In genomic region chr10:6224781-6225180, GRCh38 we compare ENCODE assay signal across 19 cellular contexts. TPM values are rescaled to one million over a fixed set of nuclear protein-coding genes. Genes with fewer than 3 reads are reported as not detected.
DNase-seq lines count a peak whose midpoint lies in the region; ATAC-seq and TF ChIP-seq lines count a peak whose summit lies in the region.
"Had no signal": no experiment of that assay in that cellular context is flagged by ENCODE, and none has a peak within 500 bp of the region (broad histone marks: within the 10 kb centered on the region; RNA-seq: fewer than 3 reads in every experiment).

No MANE protein-coding gene starts in this region.

- H3K4me3 Mint-ChIP-seq in stimulated activated naive CD8-positive, alpha-beta T cell treated with anti-CD3 and anti-CD28 coated beads, Interleukin-15, amount 100 ng/mL, for 72 hours = no peak overlapping the region
- H3K4me3 Mint-ChIP-seq in GM23338 = no peak overlapping the region
- H3K4me3 Mint-ChIP-seq: CD14-positive monocyte, H9 had no signal

- no peak overlapping the region for H2BK5ac ChIP-seq in trophoblast cell (ENCODE audit: low read depth, low read length, poor library complexity)

- no peak for TF ChIP-seq EP300 in SK-N-SH (IDR thresholded peaks at IDR 0.05; ENCODE audit: borderline replicate concordance in 1 of 2, low read depth in 1 of 2, low read length in 1 of 2)

- H3K4me3 ChIP-seq in SK-N-SH (ENCODE audit: low read depth in 2 of 2, low read length in 1 of 2) (no peak overlapping the region), trophoblast cell (ENCODE audit: low read depth, low read length) (no peak overlapping the region), GM23338 (no peak overlapping the region)

- H3K36me3 ChIP-seq in SK-N-SH (replicated peaks in 1 of 2; ENCODE audit: control insufficient read depth in 1 of 2, insufficient read depth in 2 of 2, low read length in 1 of 2) (peaks cover 69 to 80% of the 10 kb centered on the region in 2 experiments), trophoblast cell (ENCODE audit: control insufficient read depth in 1 of 2, insufficient read depth in 2 of 2, low read length in 2 of 2) (peaks cover 89 to 94% of the 10 kb centered on the region in 2 experiments), GM23338 (ENCODE audit: insufficient read depth) (peaks cover 14% of the 10 kb centered on the region; the same call in 1 of the 2 replicates)

- H3K4me1 ChIP-seq in SK-N-SH (ENCODE audit: control insufficient read depth in 1 of 2, insufficient read depth in 2 of 2, low read depth in 1 of 2, low read length in 1 of 2) = peaks cover 0 to 22% of the 10 kb centered on the region in 2 experiments; a peak in 3 of 4 replicates
- peaks cover 29 to 33% of the 10 kb centered on the region in 2 experiments for H3K4me1 ChIP-seq in trophoblast cell (ENCODE audit: control insufficient read depth in 1 of 2, insufficient read depth in 2 of 2, low read length in 2 of 2)
- no peaks in the 10 kb centered on the region for H3K4me1 ChIP-seq in GM23338 (ENCODE audit: insufficient read depth)

- no peak overlapping the region for H3K23ac ChIP-seq in trophoblast cell (ENCODE audit: low read length)

- peak overlapping the region; percentile 57 for H2BK12ac ChIP-seq in trophoblast cell (ENCODE audit: low read length)

- peaks cover 34% of the 10 kb centered on the region for H3K79me1 ChIP-seq in trophoblast cell (ENCODE audit: low read length)

- peak overlapping the region; percentile 3 for H4K8ac ChIP-seq in trophoblast cell (ENCODE audit: low read depth, low read length)

- no peak for TF ChIP-seq RAD21 in SK-N-SH (IDR thresholded peaks at IDR 0.05; ENCODE audit: low read length)

- H3K9me3 Mint-ChIP-seq in stimulated activated naive CD8-positive, alpha-beta T cell treated with anti-CD3 and anti-CD28 coated beads, Interleukin-15, amount 100 ng/mL, for 72 hours = no peaks in the 10 kb centered on the region
- H3K9me3 Mint-ChIP-seq in GM23338 = no peaks in the 10 kb centered on the region; the same call in 2 of the 3 replicates
- H3K9me3 Mint-ChIP-seq: H9 had no signal

- H3F3A ChIP-seq in SK-N-SH (replicated peaks; ENCODE audit: insufficient read depth) (peaks cover 42% of the 10 kb centered on the region), GM23338 (replicated peaks; ENCODE audit: low read depth) (no peaks in the 10 kb centered on the region)

- peaks cover 6% of the 10 kb centered on the region for H3K4me1 Mint-ChIP-seq in stimulated activated naive CD8-positive, alpha-beta T cell treated with anti-CD3 and anti-CD28 coated beads, Interleukin-15, amount 100 ng/mL, for 72 hours
- H3K4me1 Mint-ChIP-seq in GM23338 = no peaks in the 10 kb centered on the region
- H3K4me1 Mint-ChIP-seq: CD14-positive monocyte, H9 had no signal

- H3K36me3 Mint-ChIP-seq in GM23338 (ENCODE audit: low read depth) = peaks cover 77% of the 10 kb centered on the region

- H4K12ac ChIP-seq in trophoblast cell (ENCODE audit: low read depth, low read length) = no peak overlapping the region

- H3K9me2 ChIP-seq in SK-N-SH (no peaks in the 10 kb centered on the region), GM23338 (ENCODE audit: insufficient read depth) (no peaks in the 10 kb centered on the region)

- H3K9me3 ChIP-seq in SK-N-SH (no peaks in the 10 kb centered on the region), trophoblast cell (ENCODE audit: insufficient read depth, low read depth, low read length) (peaks cover 16% of the 10 kb centered on the region)

- H4K20me1 ChIP-seq in SK-N-SH (ENCODE audit: insufficient read depth) (no peaks in the 10 kb centered on the region; the same call in 1 of the 2 replicates), GM23338 (replicated peaks; ENCODE audit: insufficient read depth) (peaks cover 3% of the 10 kb centered on the region; the same call in 1 of the 2 replicates)

- peak overlapping the region; percentile 55 for H4K91ac ChIP-seq in trophoblast cell (ENCODE audit: low read depth, low read length)

- no peak for ATAC-seq in SK-N-SH treated with all-trans-retinoic acid at 6 μM for 48 hours
- ATAC-seq in stimulated activated naive CD8-positive, alpha-beta T cell treated with anti-CD3 and anti-CD28 coated beads, Interleukin-15, amount 100 ng/mL, for 72 hours = no peak
- ATAC-seq in stimulated activated naive CD8-positive, alpha-beta T cell treated with anti-CD3 and anti-CD28 coated beads, Interleukin-15, Interleukin-2, amounts not matched to agents 100 U/mL and 50 U/mL, for 24 hours = no peak
- no peak for ATAC-seq in GM23338
- ATAC-seq: HepG2 had no signal

- POLR2A ChIA-PET in SK-N-SH (lab: Yijun Ruan, JAX) = no interaction called here

- WGBS in SK-N-SH (ENCODE audit: low lambda C conversion rate) = 89% methylated on average over 13 of the region's 13 CpGs
- no CpG with 5 or more reads among the region's 13 CpGs for WGBS in trophoblast cell (ENCODE audit: extremely low coverage, insufficient coverage, insufficient read length)

- peak overlapping the region; percentile 37 for H2BK120ac ChIP-seq in trophoblast cell (ENCODE audit: insufficient read depth, low read length, poor library complexity)

- peak; percentile 14 for DNase-seq in SK-N-SH
- DNase-seq in stimulated activated naive CD8-positive, alpha-beta T cell treated with anti-CD3 and anti-CD28 coated beads, Interleukin-15, amount 100 ng/mL, for 72 hours = no peak
- DNase-seq in stimulated activated naive CD8-positive, alpha-beta T cell treated with anti-CD3 and anti-CD28 coated beads, Interleukin-15, Interleukin-2, amounts not matched to agents 100 U/mL and 50 U/mL, for 24 hours = no peak
- no peak for DNase-seq in trophoblast cell
- DNase-seq in GM23338 (ENCODE audit: low spot score) = no peak
- DNase-seq in activated effector memory CD4-positive, alpha-beta T cell treated with anti-CD3 and anti-CD28 coated beads, Interleukin-2, amount 50 U/mL, for 16 hours = no peak
- no peak for DNase-seq in NCI-H1105 (lab: John Stamatoyannopoulos, UW)
- DNase-seq: DMS 273 treated with DMSO at 0.1 percent for 48 hours, H9, KBM-7, NCI-H1694 treated with DMSO at 0.1 percent for 48 hours, NCI-H2107, NCI-H2227 treated with DMSO at 0.1 percent for 48 hours, NCI-H524, SHP77 treated with DMSO at 0.1 percent for 48 hours had no signal

- H3K27ac Mint-ChIP-seq in stimulated activated naive CD8-positive, alpha-beta T cell treated with anti-CD3 and anti-CD28 coated beads, Interleukin-15, amount 100 ng/mL, for 72 hours = peak overlapping the region; percentile 67 to 83
- H3K27ac Mint-ChIP-seq in GM23338 = no peak overlapping the region

- H3K27me3 Mint-ChIP-seq in stimulated activated naive CD8-positive, alpha-beta T cell treated with anti-CD3 and anti-CD28 coated beads, Interleukin-15, amount 100 ng/mL, for 72 hours = no peaks in the 10 kb centered on the region
- peaks cover 18% of the 10 kb centered on the region for H3K27me3 Mint-ChIP-seq in GM23338 (ENCODE audit: insufficient read depth, low read depth, poor library complexity)

- H3K27me3 ChIP-seq in SK-N-SH (ENCODE audit: insufficient read depth) (no peaks in the 10 kb centered on the region), trophoblast cell (ENCODE audit: insufficient read depth, low read length) (no peaks in the 10 kb centered on the region), GM23338 (ENCODE audit: insufficient read depth) (no peaks in the 10 kb centered on the region)

- peak overlapping the region in 1 of 2 experiments; percentile 20; a peak in 1 of 4 replicates for H3K27ac ChIP-seq in SK-N-SH (ENCODE audit: low read depth in 2 of 2, low read length in 1 of 2)
- H3K27ac ChIP-seq in trophoblast cell (ENCODE audit: low read depth, low read length) = no peak overlapping the region
- H3K27ac ChIP-seq in GM23338 (ENCODE audit: low read depth) = no peak overlapping the region
- H3K27ac ChIP-seq: 22Rv1 had no signal

- no peak overlapping the region for H3K4ac ChIP-seq in trophoblast cell (ENCODE audit: low read depth, low read length)

- peak overlapping the region; percentile 57 for H3K18ac ChIP-seq in trophoblast cell (ENCODE audit: low read length)

- no peak overlapping the region for H3K9ac ChIP-seq in SK-N-SH
- no peak overlapping the region for H3K9ac ChIP-seq in trophoblast cell (ENCODE audit: low read length)

- H3K4me2 ChIP-seq in SK-N-SH (no peak overlapping the region), trophoblast cell (ENCODE audit: low read length) (no peak overlapping the region), GM23338 (no peak overlapping the region)

- H3K14ac ChIP-seq in trophoblast cell (ENCODE audit: low read length) = peak overlapping the region; percentile 45

- H2AFZ ChIP-seq in SK-N-SH (ENCODE audit: low read depth) (no peak overlapping the region), trophoblast cell (ENCODE audit: insufficient read depth, low read length, poor library complexity) (no peak overlapping the region), GM23338 (no peak overlapping the region)

- CTCF ChIA-PET in SK-N-SH (lab: Yijun Ruan, JAX) = interaction anchor here (1.2 to 2.1 kb wide), 2 partner anchors 23 to 177 kb away, joined by 4 to 8 read pairs; partner anchors contain the start of gene PFKFB3

- H2AK5ac ChIP-seq in trophoblast cell (ENCODE audit: low read length) = peak overlapping the region; percentile 27

- no peak for TF ChIP-seq CTCF in SK-N-SH (IDR thresholded peaks at IDR 0.05)
- TF ChIP-seq CTCF in GM23338 (conservative IDR thresholded peaks at IDR 0.05; ENCODE audit: low read depth in 2 of 2) = no peak

- peaks cover 51% of the 10 kb centered on the region for H3K79me2 ChIP-seq in SK-N-SH (ENCODE audit: insufficient read depth)
- H3K79me2 ChIP-seq in trophoblast cell (ENCODE audit: control insufficient read depth, insufficient read depth, low read length, poor library complexity) = peaks cover 13% of the 10 kb centered on the region
- no peaks in the 10 kb centered on the region for H3K79me2 ChIP-seq in GM23338 (replicated peaks; ENCODE audit: insufficient read depth)

TF ChIP-seq in SK-N-SH, 30 proteins besides CTCF, POLR2A, EP300 and RAD21 (continues in another document):
- TF ChIP-seq RCOR1 (IDR thresholded peaks at IDR 0.05; ENCODE audit: low read length) = no peak
- TF ChIP-seq TEAD4 (IDR thresholded peaks at IDR 0.05; ENCODE audit: borderline replicate concordance, insufficient read depth) = no peak

TF ChIP-seq in SK-N-SH treated with all-trans-retinoic acid at 6 μM for 48 hours, 23 proteins besides CTCF, POLR2A, EP300 and RAD21:
- no peak for TF ChIP-seq RARB (CRISPR knock-in tag; IDR thresholded peaks at IDR 0.05)
- no peak for TF ChIP-seq TOX (CRISPR knock-in tag; IDR thresholded peaks at IDR 0.05; ENCODE audit: borderline replicate concordance)

RNA-seq across cellular contexts. Expression of gene PFKFB3, which starts 22.0 kb away (rescaled TPM):
- 33.0 and 59.7 TPM in 2 replicates for polyA plus RNA-seq in SK-N-SH (2012; rRNA removed)
- 22.0 and 28.4 TPM in 2 replicates for polyA plus RNA-seq in SK-N-SH (2012; cell fraction: cytosol; rRNA removed)
- 122 and 146 TPM in 2 replicates for polyA plus RNA-seq in SK-N-SH (2012; cell fraction: nucleus; rRNA removed)
- polyA plus RNA-seq in trophoblast cell (2013) = 45.0 and 46.4 TPM in 2 replicates
- total RNA-seq in GM23338 (2014; rRNA removed; shearing (Covaris generic)) = 16.4 and 26.8 TPM in 2 replicates
- 9.5 and 11.4 TPM in 2 replicates for polyA plus RNA-seq in GM23338 (2016; fragmentation: Nextera tagmentation; extraction: Ambion mirVana)
